In the genomic region with DNA sequence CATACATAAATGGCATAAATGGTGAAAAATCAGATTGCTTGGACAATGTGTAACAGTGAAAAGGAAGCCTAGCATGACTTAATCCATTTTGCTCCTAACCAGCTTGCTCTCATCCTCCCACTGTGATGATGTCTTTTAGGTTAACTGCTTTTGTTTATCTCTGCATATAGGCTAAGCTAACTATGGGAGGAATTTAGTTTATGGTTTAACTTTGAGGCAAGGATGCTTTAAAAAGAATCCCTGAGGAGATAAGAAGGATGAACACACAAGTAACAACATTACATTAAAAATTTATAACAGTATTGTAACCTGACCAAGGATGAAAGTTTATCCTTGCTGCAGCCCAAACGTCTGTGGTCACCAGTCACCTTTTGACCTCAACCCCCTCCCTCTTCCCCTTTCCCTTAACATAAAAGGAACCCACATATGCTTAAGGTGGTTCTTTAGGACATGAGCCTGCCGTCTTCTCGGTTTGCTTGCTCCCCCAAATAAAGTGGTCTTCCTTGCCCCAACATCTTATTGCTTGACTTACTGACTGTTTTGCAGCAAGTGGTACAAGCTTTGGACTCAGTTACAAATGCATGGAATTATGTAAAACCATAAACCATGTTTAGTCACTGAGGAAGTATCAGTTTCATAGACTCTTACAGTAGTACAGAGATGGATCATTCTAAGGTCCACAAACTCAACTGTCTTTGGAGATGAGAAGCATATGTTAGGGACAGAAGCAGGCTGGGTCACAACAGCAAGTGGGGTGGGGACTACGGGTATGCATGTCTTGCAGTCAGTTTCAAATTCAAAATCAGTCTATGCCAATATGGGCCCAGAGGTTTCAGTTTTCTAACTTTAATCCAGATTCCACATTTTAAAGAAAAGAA, we compare ENCODE assay signal across 19 cellular contexts. TPM values are rescaled to one million over a fixed set of nuclear protein-coding genes. Genes with fewer than 3 reads are reported as not detected.
A peak's percentile ranks its signal among the peaks of the same experiment; 100 is the strongest.
DNase-seq lines count a peak whose midpoint lies in the region; ATAC-seq and TF ChIP-seq lines count a peak whose summit lies in the region.
"Had no signal": no experiment of that assay in that cellular context is flagged by ENCODE, and none has a peak within 500 bp of the region (broad histone marks: within the 10 kb centered on the region; RNA-seq: fewer than 3 reads in every experiment).

No MANE protein-coding gene starts in this region.

- TF ChIP-seq CTCF in IMR-90 (conservative IDR thresholded peaks at IDR 0.05; ENCODE audit: low read depth, low read length), result no peak
- TF ChIP-seq CTCF in MCF 10A (IDR thresholded peaks at IDR 0.05; ENCODE audit: unreplicated experiment), result no peak

- peak; percentile 82 for ATAC-seq in GM18511 (IDR thresholded peaks at IDR 0.05; ENCODE audit: unreplicated experiment)
- peak; percentile 95 for ATAC-seq in GM19438 (IDR thresholded peaks at IDR 0.05; ENCODE audit: low read depth, unreplicated experiment)
- ATAC-seq in HG02870 (IDR thresholded peaks at IDR 0.05; ENCODE audit: unreplicated experiment), result peak; percentile 95
- ATAC-seq in IMR-90 (ENCODE audit: low read depth), result peak; percentile 76
- ATAC-seq: naive thymus-derived CD8-positive, alpha-beta T cell had no signal

- CTCF ChIA-PET in IMR-90 (lab: Yijun Ruan, JAX) (interaction anchor here (0.7 to 1.2 kb wide), 2 partner anchors 13 to 40 kb away, joined by 3 read pairs; no protein-coding TSS in a partner anchor), MCF 10A (lab: Yijun Ruan, JAX) (interaction anchor here (1.4 kb wide), 1 partner anchor 14 kb away, joined by 12 read pairs; no protein-coding TSS in a partner anchor)

- no peak overlapping the region for H3K4me3 ChIP-seq in IMR-90 (ENCODE audit: insufficient read depth, low read depth, low read length)
- H3K4me3 ChIP-seq: SJSA1, upper lobe of left lung had no signal

- no peak overlapping the region for H2BK15ac ChIP-seq in IMR-90 (ENCODE audit: low read depth, low read length)

- H3K4ac ChIP-seq in IMR-90 (ENCODE audit: low read depth, low read length), result no peak overlapping the region

- H3K4me2 ChIP-seq in IMR-90 (ENCODE audit: low read depth, low read length), result peak overlapping the region; percentile 28

- no peak overlapping the region; a peak in 1 of 4 replicates for H4K8ac ChIP-seq in IMR-90 (ENCODE audit: low read depth in 2 of 2, low read length in 2 of 2)

- no peaks in the 10 kb centered on the region for H3K9me3 ChIP-seq in IMR-90 (ENCODE audit: control insufficient read depth, insufficient read depth, low read length)
- H3K9me3 ChIP-seq: SJSA1, upper lobe of left lung had no signal

- intact Hi-C loops in IMR-90 (cut with micrococcal nuclease), result no loop called here
- intact Hi-C loops in MCF 10A (cut with micrococcal nuclease), result no loop called here

- no peak overlapping the region for H4K5ac ChIP-seq in IMR-90 (ENCODE audit: low read depth, low read length)

- H3K56ac ChIP-seq in IMR-90 (ENCODE audit: extremely low read depth, insufficient read depth, low read length), result no peak overlapping the region

- H3K36me3 Mint-ChIP-seq in MCF 10A (ENCODE audit: insufficient read depth, unreplicated experiment), result no peaks in the 10 kb centered on the region

- peaks cover 10% of the 10 kb centered on the region for H3K27me3 Mint-ChIP-seq in MCF 10A (ENCODE audit: insufficient read depth, unreplicated experiment)

- no peak overlapping the region for H2AFZ ChIP-seq in IMR-90 (replicated peaks; ENCODE audit: low read length, poor library complexity)

- TF ChIP-seq RAD21 in IMR-90 (IDR thresholded peaks at IDR 0.05; ENCODE audit: low read length), result no peak

- TF ChIP-seq POLR2A in IMR-90 (IDR thresholded peaks at IDR 0.05; ENCODE audit: low read depth, low read length), result no peak

- no peak overlapping the region for H2AK9ac ChIP-seq in IMR-90 (replicated peaks; ENCODE audit: low read depth, low read length, poor library complexity)

- peak overlapping the region; percentile 96; the same call in 1 of the 2 replicates for H3K27ac ChIP-seq in IMR-90 (ENCODE audit: insufficient read depth, low read length)
- H3K27ac ChIP-seq: SJSA1, upper lobe of left lung had no signal

- no peaks in the 10 kb centered on the region for H3K27me3 ChIP-seq in IMR-90 (ENCODE audit: control insufficient read depth, insufficient read depth, low read length)
- H3K27me3 ChIP-seq: SJSA1, upper lobe of left lung had no signal

- no CpG with 5 or more reads among the region's 4 CpGs for WGBS in IMR-90 (ENCODE audit: extremely low coverage in 2 of 2, insufficient read length in 1 of 2), 2 experiments

- peaks cover 8% of the 10 kb centered on the region for H3K9me3 Mint-ChIP-seq in MCF 10A (ENCODE audit: unreplicated experiment)

- in situ Hi-C loops in IMR-90 (cut with MboI; ENCODE audit: low sequenced_read_pairs), result no loop called here

- no peak overlapping the region for H3K27ac Mint-ChIP-seq in MCF 10A (ENCODE audit: low read depth, unreplicated experiment)
- H3K27ac Mint-ChIP-seq: naive thymus-derived CD8-positive, alpha-beta T cell had no signal

- no peak overlapping the region for H3K23ac ChIP-seq in IMR-90 (ENCODE audit: low read depth, low read length)

- no peak overlapping the region for H2AK5ac ChIP-seq in IMR-90 (ENCODE audit: low read depth, low read length)

- no peak overlapping the region for H3K14ac ChIP-seq in IMR-90 (replicated peaks; ENCODE audit: low read depth, low read length)

- peaks cover 10% of the 10 kb centered on the region for H3K4me1 ChIP-seq in IMR-90 (ENCODE audit: control insufficient read depth, insufficient read depth, low read length)
- H3K4me1 ChIP-seq: SJSA1, upper lobe of left lung had no signal

- H3K79me1 ChIP-seq in IMR-90 (ENCODE audit: low read depth in 1 of 2, low read length in 2 of 2), result no peaks in the 10 kb centered on the region

- H2BK120ac ChIP-seq in IMR-90 (ENCODE audit: low read depth, low read length), result no peak overlapping the region; the same call in 1 of the 2 replicates

- H2BK20ac ChIP-seq in IMR-90 (ENCODE audit: low read depth, low read length), result no peak overlapping the region

- dilution Hi-C loops in IMR-90 (cut with HindIII; ENCODE audit: low sequenced_read_pairs, unreplicated experiment), result no loop called here

- POLR2A ChIA-PET in IMR-90 (lab: Charles Lee; ENCODE audit: unreplicated experiment), result no interaction called here
- POLR2A ChIA-PET in MCF 10A (lab: Yijun Ruan, JAX), result interaction anchor here (0.7 to 0.8 kb wide), 2 partner anchors 19 to 294 kb away, joined by 3 read pairs; no protein-coding TSS in a partner anchor

- H3K4me1 Mint-ChIP-seq in MCF 10A (ENCODE audit: insufficient read depth, unreplicated experiment), result no peaks in the 10 kb centered on the region

- no peaks in the 10 kb centered on the region for H4K20me1 ChIP-seq in IMR-90 (ENCODE audit: insufficient read depth, low read length)

- no peaks in the 10 kb centered on the region for H3K9me1 ChIP-seq in IMR-90 (ENCODE audit: insufficient read depth, low read length)

- DNase-seq in IMR-90, result peak; percentile 59
- DNase-seq in HuH-7 (ENCODE audit: low spot score), result no peak
- DNase-seq in UCSD-AML1 (lab: John Stamatoyannopoulos, UW; ENCODE audit: unreplicated experiment), result no peak
- DNase-seq in activated CD4-positive, alpha-beta T cell treated with anti-CD3 and anti-CD28 coated beads for 48 hours, result no peak
- no peak for DNase-seq in MCF 10A (ENCODE audit: unreplicated experiment)
- DNase-seq: activated gamma-delta T cell treated with Interleukin-2 at 50 U/mL for 16 hours; dermis blood vessel endothelial cell; naive thymus-derived CD8-positive, alpha-beta T cell; NCI-H2029; NCI-H774; stimulated activated CD4-positive, alpha-beta T cell treated with anti-CD3 and anti-CD28 coated beads, Interleukin-2, amount 100 ng/mL, for 24 hours; upper lobe of left lung had no signal

- BruUV-seq in IMR-90 (replicated peaks; lab: Mats Ljungman, UMichigan) (no TSS peak), MCF 10A (replicated peaks; lab: Mats Ljungman, UMichigan) (no TSS peak)

- H2BK5ac ChIP-seq in IMR-90 (ENCODE audit: low read depth, low read length, poor library complexity, severe bottlenecking), result peak overlapping the region; percentile 78

- peak overlapping the region; percentile 93; the same call in 1 of the 2 replicates for H3K18ac ChIP-seq in IMR-90 (ENCODE audit: low read depth, low read length)

- H4K91ac ChIP-seq in IMR-90 (ENCODE audit: insufficient read depth, low read depth, low read length), result peak overlapping the region; percentile 75; the same call in 1 of the 2 replicates

- no peak overlapping the region for H3K4me3 Mint-ChIP-seq in MCF 10A (ENCODE audit: unreplicated experiment)
- H3K4me3 Mint-ChIP-seq: naive thymus-derived CD8-positive, alpha-beta T cell had no signal

- no peaks in the 10 kb centered on the region for H3K36me3 ChIP-seq in IMR-90 (ENCODE audit: control insufficient read depth, insufficient read depth, low read length)
- H3K36me3 ChIP-seq: SJSA1, upper lobe of left lung had no signal

- no peak overlapping the region for H3K9ac ChIP-seq in IMR-90 (ENCODE audit: low read depth, low read length)

TF ChIP-seq in IMR-90, 13 proteins besides CTCF, POLR2A, EP300 and RAD21:
- TF ChIP-seq MXI1 (IDR thresholded peaks at IDR 0.05; ENCODE audit: borderline replicate concordance, low read depth, low read length) (no peak), MAZ (IDR thresholded peaks at IDR 0.05; ENCODE audit: borderline replicate concordance, low read depth, low read length) (no peak), MAFK (IDR thresholded peaks at IDR 0.05; ENCODE audit: low read depth, low read length) (no peak), RFX5 (IDR thresholded peaks at IDR 0.05; ENCODE audit: low read depth, low read length) (no peak), FOS (IDR thresholded peaks at IDR 0.05; ENCODE audit: low read depth, low read length) (no peak), BHLHE40 (IDR thresholded peaks at IDR 0.05; ENCODE audit: low read depth, low read length) (no peak), CEBPB (IDR thresholded peaks at IDR 0.05; ENCODE audit: low read depth, low read length) (no peak)
- TF ChIP-seq, protein P1, sequence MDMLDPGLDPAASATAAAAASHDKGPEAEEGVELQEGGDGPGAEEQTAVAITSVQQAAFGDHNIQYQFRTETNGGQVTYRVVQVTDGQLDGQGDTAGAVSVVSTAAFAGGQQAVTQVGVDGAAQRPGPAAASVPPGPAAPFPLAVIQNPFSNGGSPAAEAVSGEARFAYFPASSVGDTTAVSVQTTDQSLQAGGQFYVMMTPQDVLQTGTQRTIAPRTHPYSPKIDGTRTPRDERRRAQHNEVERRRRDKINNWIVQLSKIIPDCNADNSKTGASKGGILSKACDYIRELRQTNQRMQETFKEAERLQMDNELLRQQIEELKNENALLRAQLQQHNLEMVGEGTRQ (IDR thresholded peaks at IDR 0.05; ENCODE audit: low read depth, low read length), result no peak

RNA-seq across cellular contexts. Expression of a gene that starts 31.3 kb away (rescaled TPM):
- total RNA-seq in IMR-90 (2012; rRNA removed) (not detected in 2 replicates), MCF 10A (2022) (not detected in 2 replicates)
- polyA plus RNA-seq in IMR-90 (2012; rRNA removed), result not detected in 2 replicates
- not detected in 2 replicates for polyA plus RNA-seq in IMR-90 (2012; cell fraction: cytosol; rRNA removed)
- polyA plus RNA-seq in IMR-90 (2012; cell fraction: nucleus; rRNA removed; ENCODE audit: low replicate concordance), result not detected in 2 replicates
- total RNA-seq: dermis blood vessel endothelial cell; H1; lower leg skin; naive thymus-derived CD8-positive, alpha-beta T cell; pulmonary artery endothelial cell; SJSA1; upper lobe of left lung had no signal
- polyA plus RNA-seq: H1; naive thymus-derived CD8-positive, alpha-beta T cell had no signal
